6 cellular contexts compared by ENCODE assay signal in the genomic region with DNA sequence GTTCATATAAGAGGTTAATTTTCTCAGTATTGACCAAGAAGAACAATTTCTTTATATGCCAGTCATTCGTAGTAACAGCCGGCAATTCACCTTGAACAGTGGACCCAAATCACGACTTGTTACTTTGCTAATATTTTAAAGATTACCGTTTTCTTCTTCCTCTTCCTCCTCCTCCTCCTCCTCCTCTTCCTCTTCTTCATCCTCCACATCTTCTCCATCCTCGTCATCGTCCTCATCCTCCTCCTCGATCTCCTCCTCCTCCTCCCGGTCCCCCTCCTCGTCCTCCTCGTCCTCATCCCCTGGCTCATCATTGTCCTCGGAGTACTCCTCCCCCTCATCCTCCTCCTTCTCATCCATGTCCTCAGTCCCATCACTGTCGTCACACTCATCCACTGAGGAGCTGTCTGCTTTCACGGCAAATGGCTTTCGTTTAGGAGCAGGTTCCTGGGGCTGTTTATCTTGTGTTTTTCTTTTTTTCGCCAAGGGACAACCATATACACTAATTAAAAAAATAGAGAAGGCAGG.
"Had no signal": no experiment of that assay in that cellular context is flagged by ENCODE, and none has a peak within 500 bp of the region (broad histone marks: within the 10 kb centered on the region; RNA-seq: fewer than 3 reads in every experiment).

No MANE protein-coding gene starts in this region.

- DNase-seq: IMR-90, KBM-7, KG1 had no signal

- H3K4me2 ChIP-seq: KMS-11 had no signal

- H3K27ac ChIP-seq: HL-60, KMS-11 had no signal

- FAIRE-seq: HTR-8/SVneo had no signal

- H3K9ac ChIP-seq: KMS-11 had no signal
